In the genomic region with DNA sequence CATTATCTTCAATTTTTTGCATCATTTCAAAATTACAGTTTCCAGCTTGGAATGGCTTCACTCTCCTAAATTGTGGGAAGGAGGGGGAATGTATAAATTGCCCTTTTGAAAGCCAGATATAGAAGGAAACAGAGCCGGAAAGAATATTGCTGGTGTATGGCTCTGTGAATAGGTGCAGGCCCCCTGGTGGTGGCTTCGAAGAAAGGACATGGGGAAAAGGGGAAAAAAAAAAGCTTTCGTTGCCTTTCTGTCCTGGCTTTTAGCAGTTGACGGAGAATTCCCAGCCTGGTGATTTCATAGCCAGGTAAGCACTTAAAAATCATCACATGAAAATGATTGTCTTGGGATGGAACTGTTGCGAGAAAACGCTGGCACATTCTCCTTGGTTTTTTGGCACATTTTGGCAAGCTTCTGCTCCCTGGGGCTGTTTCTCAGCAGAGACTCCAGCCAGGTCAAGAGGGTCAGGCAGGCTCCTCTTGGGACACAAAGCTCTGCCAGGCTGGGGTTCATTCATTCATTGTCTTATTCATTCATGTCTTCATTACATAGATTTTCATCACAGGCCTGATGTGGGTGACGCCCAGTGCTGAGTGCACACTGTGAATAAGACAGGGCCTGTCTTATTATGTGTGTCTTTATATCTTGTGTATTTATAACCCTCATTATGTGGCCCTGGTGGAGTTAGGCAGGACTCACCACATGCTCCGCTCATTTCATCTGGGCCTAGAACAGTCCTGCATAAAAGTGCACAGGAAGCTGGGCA, we compare ENCODE assay signal across 8 cellular contexts.
A peak's percentile ranks its signal among the peaks of the same experiment; 100 is the strongest.
DNase-seq lines count a peak whose midpoint lies in the region; ATAC-seq, FAIRE-seq and TF ChIP-seq lines count a peak whose summit lies in the region.

No MANE protein-coding gene starts in this region.

- H2AK5ac ChIP-seq in H1 (ENCODE audit: low read depth, low read length) = no peak overlapping the region; the same call in 1 of the 2 replicates
- no peak overlapping the region for H2AK5ac ChIP-seq in mesenchymal stem cell (ENCODE audit: low read length, severe bottlenecking)

- no peak overlapping the region; a peak in 2 of 4 replicates for H3K4me2 ChIP-seq in H1 (ENCODE audit: insufficient read depth in 1 of 2, low read depth in 2 of 2, low read length in 2 of 2)
- H3K4me2 ChIP-seq in mesenchymal stem cell (ENCODE audit: low read length, poor library complexity, severe bottlenecking) = no peak overlapping the region

- TF ChIP-seq RAD21 in H1 (IDR thresholded peaks at IDR 0.05 in 1 of 2, conservative IDR thresholded peaks at IDR 0.05 in 1 of 2; ENCODE audit: low read depth in 2 of 2, low read length in 2 of 2) = peak; percentile 56 to 58

- H2BK5ac ChIP-seq in H1 (ENCODE audit: low read depth, low read length) (no peak overlapping the region), mesenchymal stem cell (ENCODE audit: low read depth, low read length, poor library complexity, severe bottlenecking) (no peak overlapping the region)

- no peaks in the 10 kb centered on the region for H3K9me3 Mint-ChIP-seq in stimulated activated memory B cell treated with anti-CD40 and anti-IgM and Interleukin-4, amounts not matched to agents 10 μg/mL and 1 μg/mL and 100 μg/mL, for 72 hours

- CTCF ChIA-PET in H1 (lab: Charles Lee; ENCODE audit: partially characterized antibody) = interaction anchor here (0.6 to 4.4 kb wide), 73 partner anchors 7 to 606 kb away, joined by 3 to 49 read pairs (median 4); no protein-coding TSS in a partner anchor

- no peaks in the 10 kb centered on the region for H3K79me2 ChIP-seq in H1 (ENCODE audit: control insufficient read depth in 1 of 2, insufficient read depth in 2 of 2, low read length in 2 of 2)

- H2BK15ac ChIP-seq in H1 (ENCODE audit: low read length) (no peak overlapping the region; the same call in 1 of the 2 replicates), mesenchymal stem cell (ENCODE audit: low read depth, poor library complexity, severe bottlenecking) (no peak overlapping the region)

- 51% methylated on average over 8 of the region's 8 CpGs; no CpG with 5 or more reads in 1 of the 2 experiments for whole genome bisulfite sequencing in H1 (ENCODE audit: extremely low coverage in 1 of 2, insufficient coverage in 1 of 2, insufficient read length in 1 of 2, insufficient replicate concordance in 2 of 2, low coverage in 1 of 2, low lambda C conversion rate in 2 of 2, missing lambda C conversion rate in 1 of 2), 2 experiments
- 24% methylated on average over 8 of the region's 8 CpGs for WGBS in mesenchymal stem cell

- no peak for FAIRE-seq in H1 (lab: Jason Lieb, UNC)

- no peak for TF ChIP-seq EP300 in H1 (IDR thresholded peaks at IDR 0.05; ENCODE audit: borderline replicate concordance in 1 of 2, low read depth in 2 of 2, low read length in 2 of 2)

- H2BK20ac ChIP-seq in H1 (ENCODE audit: low read length) = no peak overlapping the region

- peaks cover 6% of the 10 kb centered on the region for H3K4me1 Mint-ChIP-seq in stimulated activated memory B cell treated with anti-CD40 and anti-IgM and Interleukin-4, amounts not matched to agents 10 μg/mL and 1 μg/mL and 100 μg/mL, for 72 hours

- no peaks in the 10 kb centered on the region for H3K79me1 ChIP-seq in H1 (ENCODE audit: low read depth, low read length)
- H3K79me1 ChIP-seq in mesenchymal stem cell (replicated peaks; ENCODE audit: low read length, poor library complexity, severe bottlenecking) = no peaks in the 10 kb centered on the region

- no peak for TF ChIP-seq POLR2A in H1 (IDR thresholded peaks at IDR 0.05; ENCODE audit: control extremely low read depth in 1 of 2, low read depth in 2 of 2, low read length in 2 of 2)

- ATAC-seq in stimulated activated memory B cell treated with anti-CD40 and anti-IgM and Interleukin-4, amounts not matched to agents 10 μg/mL and 1 μg/mL and 100 μg/mL, for 72 hours = peak; percentile 34
- ATAC-seq in GM19035 (IDR thresholded peaks at IDR 0.05; ENCODE audit: unreplicated experiment) = no peak

- H3K9ac ChIP-seq in H1 (replicated peaks in 1 of 4; ENCODE audit: extremely low read depth in 1 of 4, low read depth in 3 of 4, low read length in 3 of 4) = no peak overlapping the region
- H3K9ac ChIP-seq in mesenchymal stem cell (ENCODE audit: low read length) = peak overlapping the region; percentile 85

- H2BK12ac ChIP-seq in H1 (ENCODE audit: low read depth, low read length) (no peak overlapping the region), mesenchymal stem cell (ENCODE audit: low read length in 2 of 2) (peak overlapping the region in 1 of 2 experiments; percentile 15)

- H3K9me3 ChIP-seq in H1 (ENCODE audit: insufficient read depth in 2 of 2, low read depth in 1 of 2, low read length in 1 of 2) (no peaks in the 10 kb centered on the region), mesenchymal stem cell (ENCODE audit: control insufficient read depth, low read length) (no peaks in the 10 kb centered on the region)

- no peak overlapping the region for H2BK120ac ChIP-seq in H1 (replicated peaks; ENCODE audit: low read depth, low read length)
- no peak overlapping the region for H2BK120ac ChIP-seq in mesenchymal stem cell (ENCODE audit: low read depth, low read length)

- H2AFZ ChIP-seq in H1 (ENCODE audit: low read length) (0 out of 2 replicates have a peak overlapping the region, but pooled peaks have one; percentile 41), mesenchymal stem cell (ENCODE audit: low read depth, low read length) (no peak overlapping the region)

- H3K4me3 Mint-ChIP-seq in stimulated activated memory B cell treated with anti-CD40 and anti-IgM and Interleukin-4, amounts not matched to agents 10 μg/mL and 1 μg/mL and 100 μg/mL, for 72 hours = no peak overlapping the region

- DNase-seq in activated T-cell treated with anti-CD3 and anti-CD28 coated beads for 24 hours (ENCODE audit: low read depth) (peak; percentile 6), NCI-H1105 (lab: John Stamatoyannopoulos, UW) (peak; percentile 78), T-helper 9 cell (peak; percentile 7), H1 (ENCODE audit: low read depth in 1 of 2, low spot score in 2 of 2) (no peak), mesenchymal stem cell (peak; percentile 89)
- DNase-seq in activated T-cell treated with anti-CD3 and anti-CD28 coated beads, Interleukin-2, amount 50 U/mL, for 1 hour = no peak

- TF ChIP-seq CTCF in H1 (IDR thresholded peaks at IDR 0.05; ENCODE audit: control extremely low read depth in 1 of 3, insufficient read depth in 1 of 3, low read depth in 1 of 3, low read length in 3 of 3) = peak; percentile 49 to 77 (median 70)

- no peak overlapping the region for H4K5ac ChIP-seq in H1 (ENCODE audit: insufficient read length, low read depth, low read length)

- peaks cover 3% of the 10 kb centered on the region for H3K27me3 Mint-ChIP-seq in stimulated activated memory B cell treated with anti-CD40 and anti-IgM and Interleukin-4, amounts not matched to agents 10 μg/mL and 1 μg/mL and 100 μg/mL, for 72 hours

- H3K18ac ChIP-seq in H1 (ENCODE audit: extremely low read depth, low read length) (0 out of 2 replicates have a peak overlapping the region, but pooled peaks have one; percentile 4), mesenchymal stem cell (ENCODE audit: low read depth in 1 of 2, low read length in 2 of 2) (peak overlapping the region in 1 of 2 experiments; percentile 7)

- H3K36me3 Mint-ChIP-seq in stimulated activated memory B cell treated with anti-CD40 and anti-IgM and Interleukin-4, amounts not matched to agents 10 μg/mL and 1 μg/mL and 100 μg/mL, for 72 hours = no peaks in the 10 kb centered on the region

- no peaks in the 10 kb centered on the region for H3K27me3 ChIP-seq in H1 (replicated peaks in 1 of 4; ENCODE audit: control insufficient read depth in 3 of 4, extremely low read depth in 1 of 4, insufficient read depth in 3 of 4, low read length in 3 of 4)
- H3K27me3 ChIP-seq in mesenchymal stem cell (ENCODE audit: control insufficient read depth in 1 of 2, insufficient read depth in 1 of 2, low read length in 2 of 2) = no peaks in the 10 kb centered on the region

- H3K56ac ChIP-seq in H1 (replicated peaks; ENCODE audit: insufficient read length, low read depth, low read length) = no peak overlapping the region

- no peak overlapping the region for H4K8ac ChIP-seq in H1 (ENCODE audit: extremely low read depth, insufficient read depth, low read length)
- no peak overlapping the region for H4K8ac ChIP-seq in mesenchymal stem cell (ENCODE audit: low read length)

- H3K14ac ChIP-seq in H1 (ENCODE audit: insufficient read length) = no peak overlapping the region
- H3K14ac ChIP-seq in mesenchymal stem cell (ENCODE audit: low read length in 2 of 2) = no peak overlapping the region

- H3K27ac Mint-ChIP-seq in stimulated activated memory B cell treated with anti-CD40 and anti-IgM and Interleukin-4, amounts not matched to agents 10 μg/mL and 1 μg/mL and 100 μg/mL, for 72 hours = no peak overlapping the region

- H3K4ac ChIP-seq in H1 (replicated peaks; ENCODE audit: insufficient read length, low read depth, low read length) (no peak overlapping the region), mesenchymal stem cell (ENCODE audit: low read depth in 1 of 2, low read length in 2 of 2) (no peak overlapping the region)

- H4K20me1 ChIP-seq in H1 (replicated peaks in 1 of 2; ENCODE audit: control insufficient read depth in 1 of 2, insufficient read depth in 2 of 2, low read length in 2 of 2) = no peaks in the 10 kb centered on the region

- H3K27ac ChIP-seq in H1 (ENCODE audit: low read depth, low read length) (no peak overlapping the region), mesenchymal stem cell (ENCODE audit: low read length, poor library complexity, severe bottlenecking) (peak overlapping the region; percentile 27)

- H3K36me3 ChIP-seq in H1 (ENCODE audit: control insufficient read depth in 2 of 4, insufficient read depth in 4 of 4, low read length in 3 of 4) (no peaks in the 10 kb centered on the region), mesenchymal stem cell (ENCODE audit: control insufficient read depth in 1 of 2, insufficient read depth in 2 of 2, low read depth in 1 of 2, low read length in 2 of 2) (peaks cover 4 to 33% of the 10 kb centered on the region in 2 experiments)

- H3K4me1 ChIP-seq in H1 (replicated peaks in 1 of 4; ENCODE audit: control insufficient read depth in 3 of 4, insufficient read depth in 4 of 4, low read length in 3 of 4) = peaks cover 0 to 6% (median 2%) of the 10 kb centered on the region in 4 experiments; a peak in 3 of 7 replicates
- peaks cover 11% of the 10 kb centered on the region for H3K4me1 ChIP-seq in mesenchymal stem cell (ENCODE audit: control insufficient read depth, insufficient read depth, low read depth, low read length)

- H3K4me3 ChIP-seq in H1 (ENCODE audit: extremely low read depth in 1 of 4, insufficient read depth in 2 of 4, low read depth in 3 of 4, low read length in 4 of 4) = no peak overlapping the region
- no peak overlapping the region for H3K4me3 ChIP-seq in mesenchymal stem cell (ENCODE audit: insufficient read depth in 1 of 2, low read depth in 1 of 2, low read length in 2 of 2)

- H4K91ac ChIP-seq in H1 (replicated peaks; ENCODE audit: insufficient read length, low read length) = no peak overlapping the region
- no peak overlapping the region for H4K91ac ChIP-seq in mesenchymal stem cell (ENCODE audit: low read length)

- no peaks in the 10 kb centered on the region for H3K23me2 ChIP-seq in H1 (ENCODE audit: low read depth, low read length)

- H3K23ac ChIP-seq in H1 (ENCODE audit: insufficient read length) = no peak overlapping the region
- H3K23ac ChIP-seq in mesenchymal stem cell (ENCODE audit: low read length in 2 of 2) = no peak overlapping the region

- POLR2A ChIA-PET in H1 (lab: Charles Lee; ENCODE audit: partially characterized antibody) = interaction anchor here (0.6 to 1.3 kb wide), 2 partner anchors 302 to 434 kb away, joined by 3 read pairs; no protein-coding TSS in a partner anchor

Comparison
In these comparisons a context has a peak if more than half of its experiments do, and no peak if none do; other contexts are left out.
1. DNase-seq: peak in activated T-cell treated with anti-CD3 and anti-CD28 coated beads for 24 hours (single experiment), NCI-H1105 (single experiment), T-helper 9 cell (single experiment) and mesenchymal stem cell (single experiment); none in activated T-cell treated with anti-CD3 and anti-CD28 coated beads, Interleukin-2, amount 50 U/mL, for 1 hour (single experiment) and H1 (0 of 2).